34 cellular contexts compared by ENCODE assay signal in genomic region chr15:38090648-38091047, GRCh38.
"Had no signal": no experiment of that assay in that cellular context is flagged by ENCODE, and none has a peak within 500 bp of the region (broad histone marks: within the 10 kb centered on the region; RNA-seq: fewer than 3 reads in every experiment).

No MANE protein-coding gene starts in this region.

- H3K4me1 ChIP-seq: SJCRH30 had no signal

- H3K4me2 ChIP-seq: PC-9 had no signal

- H3K27ac ChIP-seq: brain microvascular endothelial cell, cardiac muscle cell, PC-9, RWPE1, SJCRH30, SK-N-MC, WERI-Rb-1 had no signal

- ATAC-seq: activated CD8-positive, alpha-beta memory T cell treated with anti-CD3 and anti-CD28 coated beads, Interleukin-2, amount 10 ng/mL, durations not matched to agents 7 days and 5 days; activated naive CD8-positive, alpha-beta T cell treated with anti-CD3 and anti-CD28 coated beads, Interleukin-2, amount 50 U/mL, for 24 hours had no signal

- H3K4me3 Mint-ChIP-seq: activated CD4-positive, alpha-beta memory T cell treated with anti-CD3 and anti-CD28 coated beads, Interleukin-2, amount 10 ng/mL, durations not matched to agents 7 days and 5 days; activated CD8-positive, alpha-beta memory T cell treated with anti-CD3 and anti-CD28 coated beads, Interleukin-2, amount 10 ng/mL, durations not matched to agents 7 days and 5 days; activated naive CD4-positive, alpha-beta T cell treated with anti-CD3 and anti-CD28 coated beads, Interleukin-2, amount 10 ng/mL, durations not matched to agents 7 days and 5 days; activated naive CD8-positive, alpha-beta T cell; activated naive CD8-positive, alpha-beta T cell treated with anti-CD3 and anti-CD28 coated beads, Interleukin-2, amount 50 U/mL, for 24 hours had no signal

- H3K27ac Mint-ChIP-seq: activated CD4-positive, alpha-beta memory T cell treated with anti-CD3 and anti-CD28 coated beads, Interleukin-2, amount 10 ng/mL, durations not matched to agents 7 days and 5 days; activated CD8-positive, alpha-beta memory T cell treated with anti-CD3 and anti-CD28 coated beads, Interleukin-2, amount 10 ng/mL, durations not matched to agents 7 days and 5 days; activated naive CD4-positive, alpha-beta T cell treated with anti-CD3 and anti-CD28 coated beads, Interleukin-2, amount 10 ng/mL, durations not matched to agents 7 days and 5 days; activated naive CD8-positive, alpha-beta T cell; activated naive CD8-positive, alpha-beta T cell treated with anti-CD3 and anti-CD28 coated beads, Interleukin-2, amount 50 U/mL, for 24 hours had no signal

- H3K9me3 Mint-ChIP-seq: activated CD4-positive, alpha-beta memory T cell treated with anti-CD3 and anti-CD28 coated beads, Interleukin-2, amount 10 ng/mL, durations not matched to agents 7 days and 5 days; activated naive CD4-positive, alpha-beta T cell treated with anti-CD3 and anti-CD28 coated beads, Interleukin-2, amount 10 ng/mL, durations not matched to agents 7 days and 5 days; activated naive CD8-positive, alpha-beta T cell treated with anti-CD3 and anti-CD28 coated beads, Interleukin-2, amount 50 U/mL, for 24 hours had no signal

- H3K9me3 ChIP-seq: SJCRH30 had no signal

- H3K4me1 Mint-ChIP-seq: activated naive CD4-positive, alpha-beta T cell treated with anti-CD3 and anti-CD28 coated beads, Interleukin-2, amount 10 ng/mL, durations not matched to agents 7 days and 5 days had no signal

- H2AFZ ChIP-seq: PC-9 had no signal

- H3K27me3 ChIP-seq: brain microvascular endothelial cell, cardiac muscle cell, SJCRH30 had no signal

- H3K36me3 ChIP-seq: brain microvascular endothelial cell, cardiac muscle cell, SJCRH30, WERI-Rb-1 had no signal

- H3K36me3 Mint-ChIP-seq: activated CD8-positive, alpha-beta memory T cell treated with anti-CD3 and anti-CD28 coated beads, Interleukin-2, amount 10 ng/mL, durations not matched to agents 7 days and 5 days; activated naive CD4-positive, alpha-beta T cell treated with anti-CD3 and anti-CD28 coated beads, Interleukin-2, amount 10 ng/mL, durations not matched to agents 7 days and 5 days; activated naive CD8-positive, alpha-beta T cell had no signal

- DNase-seq: activated CD4-positive, alpha-beta memory T cell treated with anti-CD3 and anti-CD28 coated beads, Interleukin-2, amount 10 ng/mL, durations not matched to agents 7 days and 5 days; activated CD4-positive, alpha-beta T cell treated with anti-CD3 and anti-CD28 coated beads for 1 hour; activated CD4-positive, alpha-beta T cell treated with anti-CD3 and anti-CD28 coated beads for 48 hours; activated CD4-positive, CD25-positive, alpha-beta regulatory T cell; activated CD8-positive, alpha-beta memory T cell treated with anti-CD3 and anti-CD28 coated beads for 24 hours; activated CD8-positive, alpha-beta memory T cell treated with anti-CD3 and anti-CD28 coated beads, Interleukin-2, amount 10 ng/mL, durations not matched to agents 7 days and 5 days; activated CD8-positive, alpha-beta memory T cell treated with anti-CD3 and anti-CD28 coated beads, Interleukin-2, amount 50 U/mL, for 48 hours; activated effector memory CD4-positive, alpha-beta T cell treated with Interleukin-2 at 50 U/mL for 16 hours; activated naive CD4-positive, alpha-beta T cell treated with anti-CD3 and anti-CD28 coated beads, Interleukin-2, amount 10 ng/mL, durations not matched to agents 7 days and 5 days; activated naive CD8-positive, alpha-beta T cell treated with anti-CD3 and anti-CD28 coated beads, Interleukin-2, amount 50 U/mL, for 24 hours; activated T-cell treated with anti-CD3 and anti-CD28 coated beads, Interleukin-2, amount 50 U/mL, for 48 hours; anterior cingulate cortex; brain microvascular endothelial cell; KG1; NCI-H1092 treated with DMSO at 0.1 percent for 48 hours; NCI-H1417; NCI-H146; NCI-H187; NCI-H2029 treated with DMSO at 0.1 percent for 48 hours; NCI-H2107; NCI-H2171; NCI-H510A; NCI-H526; NCI-H748 treated with DMSO at 0.1 percent for 48 hours; NK-92 treated with Interleukin-12 subunit alpha and Interleukin-12 subunit beta, amount 100 ng/mL, for 24 hours; PC-9; SHP77; SJCRH30; T1000; WERI-Rb-1 had no signal

- H3K4me3 ChIP-seq: cardiac muscle cell, PC-9, SJCRH30, SK-N-MC had no signal
